8 cellular contexts compared by ENCODE assay signal in the genomic region with DNA sequence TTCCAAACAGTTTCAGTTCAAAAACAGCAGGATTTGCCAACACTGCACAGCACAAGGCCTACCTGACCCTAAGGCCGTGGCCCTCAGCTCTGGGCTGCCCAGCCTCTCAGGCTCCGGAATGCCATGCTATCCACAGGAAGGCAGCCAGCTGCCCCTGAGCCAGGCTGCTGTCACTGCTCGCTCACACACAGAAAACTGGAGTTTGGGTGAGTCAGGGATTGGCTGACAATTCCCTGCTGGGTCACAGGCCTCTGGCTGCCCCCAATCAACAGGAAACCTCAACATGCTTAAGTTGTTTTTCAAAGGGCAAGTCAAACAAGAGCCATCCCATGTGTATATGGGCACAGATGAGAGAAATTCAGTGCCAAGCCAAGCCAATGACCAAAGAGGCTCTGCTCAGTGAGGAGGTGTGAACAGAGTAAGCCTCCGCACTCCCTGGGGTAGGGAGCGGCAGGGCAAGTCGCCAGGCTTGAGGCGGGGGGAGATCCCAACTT.
DNase-seq lines count a peak whose midpoint lies in the region; ATAC-seq and TF ChIP-seq lines count a peak whose summit lies in the region.

No MANE protein-coding gene starts in this region.

- no peak overlapping the region for H3K4me3 Mint-ChIP-seq in nephron progenitor cell

- ATAC-seq in GM18519 (IDR thresholded peaks at IDR 0.05; ENCODE audit: low FRiP score, unreplicated experiment) (no peak), GM21529 (IDR thresholded peaks at IDR 0.05; ENCODE audit: unreplicated experiment) (no peak), HG03469 (IDR thresholded peaks at IDR 0.05; ENCODE audit: unreplicated experiment) (no peak), HG03280 (IDR thresholded peaks at IDR 0.05; ENCODE audit: unreplicated experiment) (no peak)

- peaks cover 4% of the 10 kb centered on the region; the same call in 1 of the 2 replicates for H3K4me1 ChIP-seq in HUES48 (ENCODE audit: control insufficient read depth, insufficient read depth, low read length)

- peak overlapping the region; percentile 70 for H3K27ac Mint-ChIP-seq in nephron progenitor cell

- no peaks in the 10 kb centered on the region for H3K9me3 ChIP-seq in HUES48 (ENCODE audit: control insufficient read depth, insufficient read depth, low read length)

- H3K36me3 Mint-ChIP-seq in nephron progenitor cell (ENCODE audit: low read depth), result peaks cover 17% of the 10 kb centered on the region

- no peaks in the 10 kb centered on the region for H3K36me3 ChIP-seq in HUES48 (ENCODE audit: control insufficient read depth, insufficient read depth, low read length)

- H3K9ac ChIP-seq in HUES48 (ENCODE audit: low read depth, low read length), result no peak overlapping the region

- peak overlapping the region; percentile 31 for H3K27ac ChIP-seq in HUES48 (ENCODE audit: low read depth, low read length)

- no peaks in the 10 kb centered on the region for H3K27me3 ChIP-seq in HUES48 (ENCODE audit: control insufficient read depth, insufficient read depth, low read length)

- no peaks in the 10 kb centered on the region for H3K9me3 Mint-ChIP-seq in nephron progenitor cell

- H3K4me1 Mint-ChIP-seq in nephron progenitor cell, result peaks cover 17% of the 10 kb centered on the region

- DNase-seq in COLO829 (ENCODE audit: low spot score) (peak; percentile 40), epidermal melanocyte (ENCODE audit: insufficient read length, low spot score) (peak; percentile 69), nephron progenitor cell (no peak)

- H3K4me3 ChIP-seq in HUES48 (ENCODE audit: low read depth, low read length), result no peak overlapping the region

- H3K27me3 Mint-ChIP-seq in nephron progenitor cell (ENCODE audit: low read depth, poor library complexity), result no peaks in the 10 kb centered on the region

- TF ChIP-seq CTCF in nephron progenitor cell (IDR thresholded peaks at IDR 0.05), result no peak
